27 cellular contexts compared by ENCODE assay signal in genomic region chr1:206429421-206429820, GRCh38. TPM values are rescaled to one million over a fixed set of nuclear protein-coding genes. Genes with fewer than 3 reads are reported as not detected.
DNase-seq lines count a peak whose midpoint lies in the region; ATAC-seq, FAIRE-seq and TF ChIP-seq lines count a peak whose summit lies in the region.
"Had no signal": no experiment of that assay in that cellular context is flagged by ENCODE, and none has a peak within 500 bp of the region (broad histone marks: within the 10 kb centered on the region; RNA-seq: fewer than 3 reads in every experiment).

No MANE protein-coding gene starts in this region.

- H3K4me3 ChIP-seq in IMR-90 (ENCODE audit: insufficient read depth, low read depth, low read length): no peak overlapping the region
- H3K4me3 ChIP-seq in PC-3 (ENCODE audit: low read length): no peak overlapping the region
- H3K4me3 ChIP-seq in endothelial cell of umbilical vein (replicated peaks in 1 of 3; ENCODE audit: insufficient read depth in 1 of 3, low read depth in 1 of 3, low read length in 3 of 3): no peak overlapping the region
- no peak overlapping the region for H3K4me3 ChIP-seq in skeletal muscle satellite cell (ENCODE audit: low read length)
- H3K4me3 ChIP-seq: tibial nerve had no signal

- H3K14ac ChIP-seq in IMR-90 (replicated peaks; ENCODE audit: low read depth, low read length): peak overlapping the region; percentile 47

- no peak for DNase-seq in IMR-90
- DNase-seq in PC-3: no peak
- peak; percentile 14 for DNase-seq in endothelial cell of umbilical vein (ENCODE audit: low read depth, low spot score)
- DNase-seq in NCI-H146 treated with DMSO at 0.1 percent for 48 hours (lab: John Stamatoyannopoulos, UW; ENCODE audit: unreplicated experiment): no peak
- DNase-seq in activated CD4-positive, alpha-beta memory T cell treated with anti-CD3 and anti-CD28 coated beads for 36 hours: no peak
- no peak for DNase-seq in AG08396 (ENCODE audit: low spot score)
- DNase-seq: activated naive CD4-positive, alpha-beta T cell; activated T-cell treated with anti-CD3 and anti-CD28 coated beads, Interleukin-2, amount 50 U/mL, for 72 hours; C1 segment of cervical spinal cord; cortex of kidney; DMS79; GDM1; GOT3; islet precursor cell; naive thymus-derived CD8-positive, alpha-beta T cell; NCI-H1092; NCI-H187; NCI-H774; SHP77; small intestine; stimulated activated CD4-positive, alpha-beta T cell treated with anti-CD3 and anti-CD28 coated beads, Interleukin-2, amount 100 ng/mL, for 24 hours; T1000 had no signal

- WGBS in IMR-90 (ENCODE audit: extremely low coverage in 2 of 2, insufficient read length in 1 of 2), 2 experiments: 100% methylated on average over 1 of the region's 4 CpGs; no CpG with 5 or more reads in 1 of the 2 experiments

- peaks cover 17% of the 10 kb centered on the region for H3K36me3 ChIP-seq in IMR-90 (ENCODE audit: control insufficient read depth, insufficient read depth, low read length)
- 0 out of 2 replicates have a peak, but pooled peaks cover 3% of the 10 kb centered on the region for H3K36me3 ChIP-seq in PC-3 (ENCODE audit: low read depth, low read length)
- H3K36me3 ChIP-seq in endothelial cell of umbilical vein (ENCODE audit: control insufficient read depth in 2 of 2, extremely low read depth in 1 of 2, insufficient read depth in 2 of 2, low read length in 2 of 2): peaks cover 5 to 18% of the 10 kb centered on the region in 2 experiments
- peaks cover 18% of the 10 kb centered on the region for H3K36me3 ChIP-seq in skeletal muscle satellite cell (ENCODE audit: insufficient read depth, low read length)

- in situ Hi-C loops in IMR-90 (cut with MboI; ENCODE audit: low sequenced_read_pairs): no loop called here

- H3K9me2 ChIP-seq in PC-3 (replicated peaks; ENCODE audit: low read length): no peaks in the 10 kb centered on the region

- H4K20me1 ChIP-seq in IMR-90 (ENCODE audit: insufficient read depth, low read length) (peaks cover 15% of the 10 kb centered on the region; the same call in 1 of the 2 replicates), PC-3 (ENCODE audit: low read length) (no peaks in the 10 kb centered on the region), endothelial cell of umbilical vein (replicated peaks; ENCODE audit: control insufficient read depth, extremely low read depth, insufficient read depth, low read length) (no peaks in the 10 kb centered on the region)

- 0 out of 2 replicates have a peak overlapping the region, but pooled peaks have one; percentile 1 for H4K5ac ChIP-seq in IMR-90 (ENCODE audit: low read depth, low read length)

- no peak for TF ChIP-seq CTCF in IMR-90 (conservative IDR thresholded peaks at IDR 0.05; ENCODE audit: low read depth, low read length)
- no peak for TF ChIP-seq CTCF in PC-3 (conservative IDR thresholded peaks at IDR 0.05; ENCODE audit: low read depth, low read length)
- TF ChIP-seq CTCF in endothelial cell of umbilical vein (IDR thresholded peaks at IDR 0.05; ENCODE audit: extremely low read depth in 1 of 2, insufficient read depth in 1 of 2, low read depth in 1 of 2, low read length in 2 of 2): no peak

- H2BK20ac ChIP-seq in IMR-90 (ENCODE audit: low read depth, low read length): 0 out of 2 replicates have a peak overlapping the region, but pooled peaks have one; percentile 16

- peaks cover 8% of the 10 kb centered on the region for H3K36me3 Mint-ChIP-seq in activated CD4-positive, alpha-beta memory T cell treated with anti-CD3 and anti-CD28 coated beads for 36 hours

- H3K27me3 ChIP-seq in IMR-90 (ENCODE audit: control insufficient read depth, insufficient read depth, low read length) (no peaks in the 10 kb centered on the region), PC-3 (ENCODE audit: low read length) (no peaks in the 10 kb centered on the region), endothelial cell of umbilical vein (ENCODE audit: control insufficient read depth in 2 of 2, insufficient read depth in 2 of 2, low read length in 2 of 2) (no peaks in the 10 kb centered on the region), skeletal muscle satellite cell (ENCODE audit: control insufficient read depth, insufficient read depth, low read length) (no peaks in the 10 kb centered on the region)
- H3K27me3 ChIP-seq: tibial nerve had no signal

- CTCF ChIA-PET in IMR-90 (lab: Yijun Ruan, JAX): no interaction called here
- CTCF ChIA-PET in PC-3 (lab: Charles Lee): interaction anchor here (0.6 kb wide), 1 partner anchor 178 kb away, joined by 6 read pairs; no protein-coding TSS in a partner anchor
- CTCF ChIA-PET in endothelial cell of umbilical vein (lab: Charles Lee): interaction anchor here (1.4 to 1.7 kb wide), 3 partner anchors 15 to 40 kb away, joined by 4 to 6 read pairs (median 5); partner anchors contain the start of gene IKBKE
- CTCF ChIA-PET in activated CD4-positive, alpha-beta memory T cell treated with anti-CD3 and anti-CD28 coated beads for 36 hours (lab: Charles Lee): no interaction called here

- no peaks in the 10 kb centered on the region for H3K9me3 Mint-ChIP-seq in activated CD4-positive, alpha-beta memory T cell treated with anti-CD3 and anti-CD28 coated beads for 36 hours
- H3K9me3 Mint-ChIP-seq: activated T-cell treated with anti-CD3 and anti-CD28 coated beads, Interleukin-2, amount 50 U/mL, for 72 hours; naive thymus-derived CD8-positive, alpha-beta T cell had no signal

- peak overlapping the region; percentile 37 for H3K23ac ChIP-seq in IMR-90 (ENCODE audit: low read depth, low read length)

- peak overlapping the region; percentile 4; the same call in 1 of the 2 replicates for H2BK120ac ChIP-seq in IMR-90 (ENCODE audit: low read depth, low read length)

- H3F3A ChIP-seq in PC-3 (ENCODE audit: low read length, unreplicated experiment): no peaks in the 10 kb centered on the region

- H3K4me1 Mint-ChIP-seq in activated CD4-positive, alpha-beta memory T cell treated with anti-CD3 and anti-CD28 coated beads for 36 hours (ENCODE audit: low read depth): peaks cover 5% of the 10 kb centered on the region
- H3K4me1 Mint-ChIP-seq: mesothelial cell of epicardium had no signal

- H3K27ac Mint-ChIP-seq in activated CD4-positive, alpha-beta memory T cell treated with anti-CD3 and anti-CD28 coated beads for 36 hours: no peak overlapping the region
- H3K27ac Mint-ChIP-seq: activated T-cell treated with anti-CD3 and anti-CD28 coated beads, Interleukin-2, amount 50 U/mL, for 72 hours; mesothelial cell of epicardium; naive thymus-derived CD8-positive, alpha-beta T cell had no signal

- no peak overlapping the region for H2AK9ac ChIP-seq in IMR-90 (replicated peaks; ENCODE audit: low read depth, low read length, poor library complexity)

- H3K9ac ChIP-seq in IMR-90 (ENCODE audit: low read depth, low read length) (no peak overlapping the region), PC-3 (ENCODE audit: low read length) (no peak overlapping the region), endothelial cell of umbilical vein (replicated peaks; ENCODE audit: extremely low read depth, insufficient read depth, low read length) (no peak overlapping the region), skeletal muscle satellite cell (ENCODE audit: low read depth, low read length) (no peak overlapping the region)

- no peak overlapping the region for H3K56ac ChIP-seq in IMR-90 (ENCODE audit: extremely low read depth, insufficient read depth, low read length)

- peak overlapping the region; percentile 1; the same call in 1 of the 3 replicates for H2BK15ac ChIP-seq in IMR-90 (ENCODE audit: low read depth, low read length)

- H3K9me3 ChIP-seq in IMR-90 (ENCODE audit: control insufficient read depth, insufficient read depth, low read length) (no peaks in the 10 kb centered on the region), PC-3 (ENCODE audit: low read length) (no peaks in the 10 kb centered on the region), endothelial cell of umbilical vein (replicated peaks; ENCODE audit: control insufficient read depth, insufficient read depth, low read length) (no peaks in the 10 kb centered on the region), skeletal muscle satellite cell (replicated peaks; ENCODE audit: low read length) (no peaks in the 10 kb centered on the region)
- H3K9me3 ChIP-seq: Caco-2, tibial nerve had no signal

- H3K27ac ChIP-seq in IMR-90 (ENCODE audit: insufficient read depth, low read length): no peak overlapping the region
- H3K27ac ChIP-seq in PC-3 (ENCODE audit: low read length): peak overlapping the region; percentile 35
- H3K27ac ChIP-seq in endothelial cell of umbilical vein (ENCODE audit: insufficient read depth, low read depth, low read length): peak overlapping the region; percentile 75

- peaks cover 14% of the 10 kb centered on the region for H3K9me1 ChIP-seq in IMR-90 (ENCODE audit: insufficient read depth, low read length)
- H3K9me1 ChIP-seq in endothelial cell of umbilical vein (replicated peaks; ENCODE audit: control insufficient read depth, extremely low read depth, insufficient read depth, low read length): no peaks in the 10 kb centered on the region

- peak overlapping the region; percentile 20 for H2BK5ac ChIP-seq in IMR-90 (ENCODE audit: low read depth, low read length, poor library complexity, severe bottlenecking)

- H3K79me1 ChIP-seq in IMR-90 (ENCODE audit: low read depth in 1 of 2, low read length in 2 of 2): peaks cover 0 to 4% of the 10 kb centered on the region in 2 experiments; a peak in 2 of 4 replicates

- no peak for FAIRE-seq in endothelial cell of umbilical vein (lab: Jason Lieb, UNC)
- FAIRE-seq: HepG2, small intestine had no signal

- dilution Hi-C loops in IMR-90 (cut with HindIII; ENCODE audit: low sequenced_read_pairs, unreplicated experiment): no loop called here
- dilution Hi-C loops in endothelial cell of umbilical vein (cut with MboI; ENCODE audit: extremely low pct_ligation_motif_present, low sequenced_read_pairs): no loop called here

- no peak overlapping the region for H3K4me3 Mint-ChIP-seq in activated CD4-positive, alpha-beta memory T cell treated with anti-CD3 and anti-CD28 coated beads for 36 hours
- H3K4me3 Mint-ChIP-seq: activated T-cell treated with anti-CD3 and anti-CD28 coated beads, Interleukin-2, amount 50 U/mL, for 72 hours; mesothelial cell of epicardium; naive thymus-derived CD8-positive, alpha-beta T cell had no signal

- no peak for TF ChIP-seq RAD21 in IMR-90 (IDR thresholded peaks at IDR 0.05; ENCODE audit: low read length)

- intact Hi-C loops in IMR-90 (cut with micrococcal nuclease) (no loop called here), PC-3 (cut with micrococcal nuclease) (no loop called here), endothelial cell of umbilical vein (cut with micrococcal nuclease) (no loop called here)
- intact Hi-C loops in activated CD4-positive, alpha-beta memory T cell treated with anti-CD3 and anti-CD28 coated beads for 36 hours (cut with micrococcal nuclease): no loop called here

- peak overlapping the region; percentile 50; the same call in 1 of the 2 replicates for H2AK5ac ChIP-seq in IMR-90 (ENCODE audit: low read depth, low read length)

- peak overlapping the region; percentile 19 for H4K91ac ChIP-seq in IMR-90 (ENCODE audit: insufficient read depth, low read depth, low read length)

- no peak for ATAC-seq in IMR-90 (ENCODE audit: low read depth)
- ATAC-seq in PC-3: no peak
- ATAC-seq: HepG2; naive thymus-derived CD8-positive, alpha-beta T cell had no signal

- H3K4me1 ChIP-seq in IMR-90 (ENCODE audit: control insufficient read depth, insufficient read depth, low read length): peaks cover 12% of the 10 kb centered on the region
- H3K4me1 ChIP-seq in PC-3 (ENCODE audit: insufficient read depth, low read length): peaks cover 19% of the 10 kb centered on the region
- H3K4me1 ChIP-seq in endothelial cell of umbilical vein (ENCODE audit: control insufficient read depth, extremely low read depth, insufficient read depth, low read length): peaks cover 26% of the 10 kb centered on the region
- peaks cover 21% of the 10 kb centered on the region for H3K4me1 ChIP-seq in skeletal muscle satellite cell (ENCODE audit: control insufficient read depth, insufficient read depth, low read length)

- H3K4ac ChIP-seq in IMR-90 (ENCODE audit: low read depth, low read length): peak overlapping the region; percentile 41

- no peak overlapping the region; the same call in 1 of the 2 replicates for H3K4me2 ChIP-seq in IMR-90 (ENCODE audit: low read depth, low read length)
- peak overlapping the region; percentile 3; the same call in 1 of the 2 replicates for H3K4me2 ChIP-seq in PC-3 (ENCODE audit: low read length)
- H3K4me2 ChIP-seq in endothelial cell of umbilical vein (ENCODE audit: insufficient read depth, low read length): no peak overlapping the region
- peak overlapping the region; percentile 66 for H3K4me2 ChIP-seq in skeletal muscle satellite cell (ENCODE audit: low read length)

- no peaks in the 10 kb centered on the region for H3K27me3 Mint-ChIP-seq in activated CD4-positive, alpha-beta memory T cell treated with anti-CD3 and anti-CD28 coated beads for 36 hours
- H3K27me3 Mint-ChIP-seq: naive thymus-derived CD8-positive, alpha-beta T cell had no signal

- H2AFZ ChIP-seq in IMR-90 (replicated peaks; ENCODE audit: low read length, poor library complexity): no peak overlapping the region
- no peak overlapping the region for H2AFZ ChIP-seq in PC-3 (ENCODE audit: low read length)
- H2AFZ ChIP-seq in endothelial cell of umbilical vein (ENCODE audit: low read depth, low read length): no peak overlapping the region

- POLR2A ChIA-PET in IMR-90 (lab: Charles Lee; ENCODE audit: unreplicated experiment) (no interaction called here), PC-3 (lab: Charles Lee; ENCODE audit: unreplicated experiment) (no interaction called here), endothelial cell of umbilical vein (lab: Charles Lee) (no interaction called here)
- POLR2A ChIA-PET in activated CD4-positive, alpha-beta memory T cell treated with anti-CD3 and anti-CD28 coated beads for 36 hours (lab: Charles Lee): no interaction called here

- H3K79me2 ChIP-seq in PC-3 (ENCODE audit: low read length) (no peaks in the 10 kb centered on the region), endothelial cell of umbilical vein (ENCODE audit: control insufficient read depth, insufficient read depth, low read length) (no peaks in the 10 kb centered on the region)

- TF ChIP-seq POLR2A in IMR-90 (IDR thresholded peaks at IDR 0.05; ENCODE audit: low read depth, low read length): no peak
- TF ChIP-seq POLR2A in endothelial cell of umbilical vein (IDR thresholded peaks at IDR 0.05; ENCODE audit: low read depth, low read length): no peak

- H3K18ac ChIP-seq in IMR-90 (ENCODE audit: low read depth, low read length): no peak overlapping the region

- BruUV-seq in IMR-90 (replicated peaks; lab: Mats Ljungman, UMichigan): no TSS peak
- BruUV-seq in PC-3 (replicated peaks; lab: Mats Ljungman, UMichigan): no TSS peak
- no TSS peak for BruUV-seq in endothelial cell of umbilical vein (replicated peaks; lab: Mats Ljungman, UMichigan)

- peak overlapping the region in 1 of 2 experiments; percentile 43; a peak in 1 of 4 replicates for H4K8ac ChIP-seq in IMR-90 (ENCODE audit: low read depth in 2 of 2, low read length in 2 of 2)

RNA-seq across cellular contexts. Expression of gene IKBKE, which starts 40.9 kb away (rescaled TPM):
- 21.4 and 24.0 TPM in 2 replicates for total RNA-seq in IMR-90 (2012; rRNA removed)
- 20.3 and 21.0 TPM in 2 replicates for polyA plus RNA-seq in IMR-90 (2012; rRNA removed)
- polyA plus RNA-seq in IMR-90 (2012; cell fraction: cytosol; rRNA removed): 14.8 and 17.1 TPM in 2 replicates
- polyA plus RNA-seq in IMR-90 (2012; cell fraction: nucleus; rRNA removed; ENCODE audit: low replicate concordance): 47.3 and 62.4 TPM in 2 replicates
- 27.0 and 28.3 TPM in 2 replicates for total RNA-seq in PC-3 (2014; rRNA removed)
- total RNA-seq in endothelial cell of umbilical vein: 16.2 and 20.7 TPM in 2 replicates
- polyA plus RNA-seq in endothelial cell of umbilical vein: 17.8 and 17.9 TPM in 2 replicates
- 16.1 and 18.1 TPM in 2 replicates for polyA plus RNA-seq in endothelial cell of umbilical vein (2011; cell fraction: cytosol; rRNA removed)
- polyA plus RNA-seq in endothelial cell of umbilical vein (2011; cell fraction: nucleus; rRNA removed): 45.7 and 46.0 TPM in 2 replicates
- 18.6 and 18.9 TPM in 2 replicates for polyA plus RNA-seq in endothelial cell of umbilical vein (2012)
- 26.2 and 29.4 TPM in 2 replicates for polyA minus RNA-seq in endothelial cell of umbilical vein
- 6.2 TPM for polyA minus RNA-seq in endothelial cell of umbilical vein (2011; cell fraction: cytosol; rRNA and poly(A)+ RNA removed)
- 25.1 and 26.3 TPM in 2 replicates for polyA minus RNA-seq in endothelial cell of umbilical vein (2011; cell fraction: nucleus; rRNA and poly(A)+ RNA removed)
- 13.5 and 20.3 TPM in 2 replicates for total RNA-seq in skeletal muscle satellite cell (2012; rRNA removed)
- 10 to 100 TPM; 18.4 to 19.4 TPM for total RNA-seq in activated CD4-positive, alpha-beta memory T cell treated with anti-CD3 and anti-CD28 coated beads for 36 hours

Comparison
In these comparisons a context has a peak if more than half of its experiments do, and no peak if none do; other contexts are left out.
1. H3K4me2 ChIP-seq: peak in PC-3 (single experiment) and skeletal muscle satellite cell (single experiment); none in IMR-90 (single experiment) and endothelial cell of umbilical vein (single experiment).
2. CTCF ChIA-PET loops: an anchor here in PC-3 (0.6 kb wide) and endothelial cell of umbilical vein (1.4 to 1.7 kb wide); none called in IMR-90 and activated CD4-positive, alpha-beta memory T cell treated with anti-CD3 and anti-CD28 coated beads for 36 hours.